In the genomic region with DNA sequence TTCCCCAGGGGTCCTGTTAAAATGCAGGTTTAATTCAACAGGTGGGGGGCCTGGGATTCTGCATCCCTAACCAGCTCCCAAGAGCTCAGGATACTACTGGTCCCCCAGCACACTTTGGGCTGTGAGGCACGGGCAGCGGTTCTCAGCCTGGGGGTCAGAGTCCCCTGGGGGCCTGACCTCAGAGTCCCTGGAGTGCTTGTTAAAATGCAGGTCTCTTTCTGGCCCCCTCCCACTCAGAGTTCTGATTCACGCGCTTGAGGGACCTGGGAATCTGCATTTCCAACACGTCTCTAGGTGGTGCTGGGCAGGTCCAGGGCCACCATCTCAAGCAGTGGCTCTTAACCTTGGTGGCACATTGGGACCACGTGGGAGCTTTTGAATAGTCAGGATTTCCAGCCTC, we compare ENCODE assay signal across 1 cellular context.
TF ChIP-seq lines count a peak whose summit lies in the region.

No MANE protein-coding gene starts in this region.

TF ChIP-seq in HCT116, 20 proteins besides CTCF, POLR2A, EP300 and RAD21 (continued from another document):
- TF ChIP-seq CEBPB (IDR thresholded peaks at IDR 0.05; ENCODE audit: low read depth), result no peak
- TF ChIP-seq SRF (IDR thresholded peaks at IDR 0.05; ENCODE audit: low read depth), result no peak
- TF ChIP-seq ZFX (IDR thresholded peaks at IDR 0.05), result no peak
- no peak for TF ChIP-seq YY1 (IDR thresholded peaks at IDR 0.05; ENCODE audit: extremely low read depth, insufficient replicate concordance, low read depth, low read length)
- no peak for TF ChIP-seq CBX3 (IDR thresholded peaks at IDR 0.05; ENCODE audit: low read depth)
- TF ChIP-seq ZNF274 (IDR thresholded peaks at IDR 0.05; ENCODE audit: low read depth, low read length), result no peak
- TF ChIP-seq EGR1 (IDR thresholded peaks at IDR 0.05; ENCODE audit: low read depth), result no peak
- TF ChIP-seq REST (IDR thresholded peaks at IDR 0.05; ENCODE audit: low read depth), result no peak
- TF ChIP-seq JUND (IDR thresholded peaks at IDR 0.05), result no peak
